1 cellular context compared by ENCODE assay signal in genomic region chr1:32766328-32766972, GRCh38.
TF ChIP-seq lines count a peak whose summit lies in the region.

No MANE protein-coding gene starts in this region.

TF ChIP-seq in HCT116, 20 proteins besides CTCF, POLR2A, EP300 and RAD21:
- TF ChIP-seq JUND (IDR thresholded peaks at IDR 0.05): no peak
- TF ChIP-seq SRF (IDR thresholded peaks at IDR 0.05; ENCODE audit: low read depth): no peak
- no peak for TF ChIP-seq ZFX (IDR thresholded peaks at IDR 0.05)
